ENCODE assay signal across 8 cellular contexts in the genomic region with DNA sequence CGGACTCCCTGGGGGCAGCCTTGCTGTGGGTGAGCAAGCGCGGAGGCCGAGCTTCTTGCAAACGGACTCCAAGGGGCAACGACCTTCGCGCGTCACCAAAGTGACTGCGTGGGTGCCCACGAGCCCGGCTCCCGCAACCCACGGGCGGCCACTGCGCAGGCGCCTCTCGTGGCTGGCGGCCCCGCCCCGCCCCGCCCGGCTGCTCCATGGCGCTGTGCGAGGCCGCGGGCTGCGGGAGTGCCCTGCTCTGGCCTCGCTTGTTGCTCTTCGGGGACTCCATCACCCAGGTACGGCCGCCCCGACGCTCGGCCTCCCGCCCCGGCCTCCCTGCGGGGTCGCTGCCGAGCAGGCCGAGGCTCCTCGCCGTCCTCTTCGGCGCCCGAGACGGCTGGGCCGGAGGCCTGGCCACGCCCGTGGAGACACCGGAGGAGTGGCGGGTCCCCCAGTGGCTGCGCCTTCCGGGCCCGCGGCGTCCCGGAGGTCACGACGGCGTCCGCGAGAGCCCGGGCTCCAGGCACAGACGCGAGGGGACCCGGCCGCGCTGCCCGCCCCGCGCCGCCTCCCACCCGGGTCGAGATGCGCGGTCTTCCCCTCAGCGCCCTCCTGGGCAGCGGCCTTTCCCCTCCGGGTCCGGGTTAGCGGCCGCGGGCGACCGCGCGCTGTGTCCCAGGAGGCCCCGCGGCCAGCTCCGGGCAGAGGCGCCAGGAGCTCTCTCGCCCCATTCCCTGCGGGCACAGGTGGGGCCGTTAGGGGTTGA. TPM values are rescaled to one million over a fixed set of nuclear protein-coding genes. Genes with fewer than 3 reads are reported as not detected.
A peak's percentile ranks its signal among the peaks of the same experiment; 100 is the strongest.
DNase-seq lines count a peak whose midpoint lies in the region; ATAC-seq and TF ChIP-seq lines count a peak whose summit lies in the region.

Gene IAH1 (plus strand): TSS at position 191 of the 757 bp plus-strand sequence. CDS start 16 bp downstream, at position 207.

- H3K27ac ChIP-seq in neutrophil (peak within 1 kb of the TSS; percentile 82), substantia nigra (ENCODE audit: low read depth, low read length, poor library complexity, severe bottlenecking) (peak within 1 kb of the TSS; percentile 80)

- ATAC-seq in GM19043 (IDR thresholded peaks at IDR 0.05; ENCODE audit: low read depth, unreplicated experiment): peak; percentile 68
- ATAC-seq in HG03342 (IDR thresholded peaks at IDR 0.05; ENCODE audit: unreplicated experiment): peak; percentile 69

- TF ChIP-seq CTCF in neutrophil (IDR thresholded peaks at IDR 0.05): no peak

- H3K27me3 ChIP-seq in neutrophil: no peaks in the 10 kb centered on the region

- DNase-seq in C1 segment of cervical spinal cord (lab: John Stamatoyannopoulos, UW): peak; percentile 13 to 86 (median 68)
- peak; percentile 58 for DNase-seq in RPMI7951 (ENCODE audit: low read depth)
- peak; percentile 64 for DNase-seq in activated gamma-delta T cell treated with Interleukin-2 at 50 U/mL for 16 hours
- peak; percentile 29 for DNase-seq in foreskin melanocyte
- peak in 48 of 49 donors; percentile 16 to 86 (median 61) for DNase-seq in substantia nigra (lab: John Stamatoyannopoulos, UW)

- peaks cover 28 to 30% of the 10 kb centered on the region in 2 experiments for H3K4me1 ChIP-seq in neutrophil (ENCODE audit: control insufficient read depth in 1 of 2, insufficient read depth in 1 of 2, low read depth in 1 of 2, low read length in 1 of 2)

- H3K9me3 ChIP-seq in neutrophil: no peaks in the 10 kb centered on the region

- H3K36me3 ChIP-seq in neutrophil: peaks cover 5% of the 10 kb centered on the region

- H3K4me3 ChIP-seq in neutrophil (ENCODE audit: low read depth in 1 of 2, low read length in 1 of 2): peak within 1 kb of the TSS; percentile 65 to 89

RNA-seq across cellular contexts. Expression of gene IAH1, which starts in this region (rescaled TPM):
- 129 and 130 TPM in 2 replicates for total RNA-seq in RPMI7951 (2014; rRNA removed; shearing (Covaris generic))

Comparison
In these comparisons a context has a peak if more than half of its experiments do, and no peak if none do; other contexts are left out.
1. Peak in every context shown above with its lines: DNase-seq, ATAC-seq, H3K4me3 ChIP-seq and H3K27ac ChIP-seq.